In genomic region chr11:65529475-65530156, GRCh38 we compare ENCODE assay signal across 23 cellular contexts. TPM values are rescaled to one million over a fixed set of nuclear protein-coding genes. Genes with fewer than 3 reads are reported as not detected.
DNase-seq lines count a peak whose midpoint lies in the region; ATAC-seq, FAIRE-seq and TF ChIP-seq lines count a peak whose summit lies in the region.
"Had no signal": no experiment of that assay in that cellular context is flagged by ENCODE, and none has a peak within 500 bp of the region (broad histone marks: within the 10 kb centered on the region; RNA-seq: fewer than 3 reads in every experiment).

No MANE protein-coding gene starts in this region.

- 92% methylated on average over 9 of the region's 10 CpGs for WGBS in SK-N-SH (ENCODE audit: low lambda C conversion rate)

- H4K20me1 ChIP-seq in SK-N-SH (ENCODE audit: insufficient read depth) (peaks cover 13% of the 10 kb centered on the region; the same call in 1 of the 2 replicates), osteoblast (ENCODE audit: insufficient read depth, low read length) (peaks cover 63% of the 10 kb centered on the region)

- ATAC-seq in SK-N-SH treated with all-trans-retinoic acid at 6 μM for 48 hours (no peak), GM21529 (IDR thresholded peaks at IDR 0.05; ENCODE audit: unreplicated experiment) (no peak)

- peaks cover 20 to 45% of the 10 kb centered on the region in 2 experiments for H3K36me3 ChIP-seq in SK-N-SH (replicated peaks in 1 of 2; ENCODE audit: control insufficient read depth in 1 of 2, insufficient read depth in 2 of 2, low read length in 1 of 2)
- peaks cover 39% of the 10 kb centered on the region for H3K36me3 ChIP-seq in bronchial epithelial cell (ENCODE audit: control insufficient read depth, insufficient read depth, low read length)
- peaks cover 72% of the 10 kb centered on the region for H3K36me3 ChIP-seq in osteoblast (ENCODE audit: insufficient read depth, low read length)
- H3K36me3 ChIP-seq: BE2C had no signal

- H3K9me3 Mint-ChIP-seq in IgD-negative memory B cell = no peaks in the 10 kb centered on the region
- H3K9me3 Mint-ChIP-seq: naive B cell had no signal

- no peak overlapping the region for H3K27ac ChIP-seq in SK-N-SH (ENCODE audit: low read depth in 2 of 2, low read length in 1 of 2)
- peak overlapping the region; percentile 24 for H3K27ac ChIP-seq in osteoblast (ENCODE audit: low read depth, low read length)
- H3K27ac ChIP-seq: 22Rv1, hepatocyte, thoracic aorta had no signal

- H3K4me3 ChIP-seq in SK-N-SH (ENCODE audit: low read depth in 2 of 2, low read length in 1 of 2) (no peak overlapping the region), bronchial epithelial cell (ENCODE audit: low read depth, low read length) (no peak overlapping the region), osteoblast (ENCODE audit: insufficient read depth, low read length) (no peak overlapping the region)
- H3K4me3 ChIP-seq: hepatocyte, skin epidermis, thoracic aorta had no signal

- H3K79me2 ChIP-seq in SK-N-SH (ENCODE audit: insufficient read depth) (peaks cover 30% of the 10 kb centered on the region), osteoblast (ENCODE audit: insufficient read depth, low read length) (peaks cover 55% of the 10 kb centered on the region)

- H3F3A ChIP-seq in SK-N-SH (replicated peaks; ENCODE audit: insufficient read depth) = peaks cover 22% of the 10 kb centered on the region

- peaks cover 5 to 11% of the 10 kb centered on the region in 2 experiments; a peak in 3 of 4 replicates for H3K4me1 ChIP-seq in SK-N-SH (ENCODE audit: control insufficient read depth in 1 of 2, insufficient read depth in 2 of 2, low read depth in 1 of 2, low read length in 1 of 2)
- peaks cover 11% of the 10 kb centered on the region for H3K4me1 ChIP-seq in osteoblast (ENCODE audit: insufficient read depth, low read length)
- H3K4me1 ChIP-seq: BE2C had no signal

- no peak overlapping the region for H2AFZ ChIP-seq in SK-N-SH (ENCODE audit: low read depth)
- no peak overlapping the region for H2AFZ ChIP-seq in osteoblast (ENCODE audit: low read length)
- H2AFZ ChIP-seq: hepatocyte had no signal

- TF ChIP-seq RAD21 in SK-N-SH (IDR thresholded peaks at IDR 0.05; ENCODE audit: low read length) = no peak

- H3K9ac ChIP-seq in SK-N-SH = no peak overlapping the region

- peak overlapping the region in 2 of 3 donors; percentile 10 to 47 for H3K27ac Mint-ChIP-seq in IgD-negative memory B cell

- FAIRE-seq in bronchial epithelial cell (lab: Jason Lieb, UNC) = peak; percentile 18
- FAIRE-seq: keratinocyte, TTC549 had no signal

- no peaks in the 10 kb centered on the region for H3K36me3 Mint-ChIP-seq in IgD-negative memory B cell
- H3K36me3 Mint-ChIP-seq: naive B cell had no signal

- H3K9me2 ChIP-seq in SK-N-SH = no peaks in the 10 kb centered on the region

- no peaks in the 10 kb centered on the region for H3K27me3 Mint-ChIP-seq in IgD-negative memory B cell
- H3K27me3 Mint-ChIP-seq: naive B cell had no signal

- peaks cover 5 to 10% (median 6%) of the 10 kb centered on the region in 3 donors for H3K4me1 Mint-ChIP-seq in IgD-negative memory B cell

- CTCF ChIA-PET in SK-N-SH (lab: Yijun Ruan, JAX) = interaction anchor here (0.5 to 6.7 kb wide), 8 partner anchors 11 to 73 kb away, joined by 3 to 69 read pairs (median 4); partner anchors contain the start of gene ZNRD2

- DNase-seq in SK-N-SH (peak; percentile 4), bronchial epithelial cell (ENCODE audit: low read depth) (no peak), osteoblast (ENCODE audit: insufficient read length, low spot score, missing footprints) (peak; percentile 48), DMS114 treated with DMSO at 0.1 percent for 48 hours (lab: John Stamatoyannopoulos, UW; ENCODE audit: unreplicated experiment) (no peak), NCI-H526 (lab: John Stamatoyannopoulos, UW) (no peak)
- DNase-seq: activated CD4-positive, alpha-beta T cell treated with anti-CD3 and anti-CD28 coated beads, Interleukin-2, amount 50 U/mL, for 4 hours; anterior cingulate cortex; BE2C; mammary epithelial cell; MM.1S; naive B cell; NCI-H187; posterior cingulate gyrus; stimulated activated CD4-positive, alpha-beta T cell treated with anti-CD3 and anti-CD28 coated beads, Interleukin-4, amount 100 ng/mL, for 1 hour had no signal

- POLR2A ChIA-PET in SK-N-SH (lab: Yijun Ruan, JAX) = interaction anchor here (1.0 kb wide), 1 partner anchor 22 kb away, joined by 3 read pairs; no protein-coding TSS in a partner anchor

- peak overlapping the region in 1 of 4 donors; percentile 39 for H3K4me3 Mint-ChIP-seq in IgD-negative memory B cell

- TF ChIP-seq CTCF in SK-N-SH (IDR thresholded peaks at IDR 0.05) (no peak), bronchial epithelial cell (IDR thresholded peaks at IDR 0.05; ENCODE audit: insufficient read depth, low read length, severe bottlenecking) (no peak), osteoblast (IDR thresholded peaks at IDR 0.05; ENCODE audit: extremely low read depth, low read depth, low read length) (no peak)

- H3K27me3 ChIP-seq in SK-N-SH (ENCODE audit: insufficient read depth) (no peaks in the 10 kb centered on the region), bronchial epithelial cell (ENCODE audit: control insufficient read depth, insufficient read depth, low read length) (no peaks in the 10 kb centered on the region), osteoblast (ENCODE audit: insufficient read depth, low read length) (no peaks in the 10 kb centered on the region)
- H3K27me3 ChIP-seq: BE2C, hepatocyte had no signal

- H3K4me2 ChIP-seq in SK-N-SH (no peak overlapping the region), osteoblast (ENCODE audit: insufficient read depth, low read length) (no peak overlapping the region)
- H3K4me2 ChIP-seq: hepatocyte had no signal

- TF ChIP-seq EP300 in SK-N-SH (IDR thresholded peaks at IDR 0.05; ENCODE audit: borderline replicate concordance in 1 of 2, low read depth in 1 of 2, low read length in 1 of 2) = no peak

- no peaks in the 10 kb centered on the region for H3K9me3 ChIP-seq in SK-N-SH
- H3K9me3 ChIP-seq in osteoblast (ENCODE audit: low read depth, low read length) = no peaks in the 10 kb centered on the region
- H3K9me3 ChIP-seq: BE2C, thoracic aorta had no signal

TF ChIP-seq in SK-N-SH, 30 proteins besides CTCF, POLR2A, EP300 and RAD21 (continues in another document):
- TF ChIP-seq USF2 (IDR thresholded peaks at IDR 0.05; ENCODE audit: borderline replicate concordance, low read depth, low read length) (no peak), TAF1 (IDR thresholded peaks at IDR 0.05; ENCODE audit: borderline replicate concordance, low read depth, low read length) (no peak), CHD2 (IDR thresholded peaks at IDR 0.05; ENCODE audit: low read length, partially characterized antibody) (no peak)

TF ChIP-seq in SK-N-SH treated with all-trans-retinoic acid at 6 μM for 48 hours, 23 proteins besides CTCF, POLR2A, EP300 and RAD21 (continues in another document):
- no peak for TF ChIP-seq RARB (CRISPR knock-in tag; IDR thresholded peaks at IDR 0.05)
- no peak for TF ChIP-seq CREB5 (CRISPR knock-in tag; IDR thresholded peaks at IDR 0.05; ENCODE audit: low read depth)
- no peak for TF ChIP-seq ZNF565 (CRISPR knock-in tag; conservative IDR thresholded peaks at IDR 0.05; ENCODE audit: low read depth)
- no peak for TF ChIP-seq TOX (CRISPR knock-in tag; IDR thresholded peaks at IDR 0.05; ENCODE audit: borderline replicate concordance)
- TF ChIP-seq GLIS3 (CRISPR knock-in tag; IDR thresholded peaks at IDR 0.05) = no peak
- TF ChIP-seq OSR1 (CRISPR knock-in tag; IDR thresholded peaks at IDR 0.05) = no peak

RNA-seq across cellular contexts. Expression of gene SCYL1, which starts 4.7 kb away (rescaled TPM):
- 76.7 and 79.9 TPM in 2 replicates for polyA plus RNA-seq in SK-N-SH (2012; rRNA removed)
- 26.2 and 41.7 TPM in 2 replicates for polyA plus RNA-seq in SK-N-SH (2012; cell fraction: cytosol; rRNA removed)
- 115 and 159 TPM in 2 replicates for polyA plus RNA-seq in SK-N-SH (2012; cell fraction: nucleus; rRNA removed)
- polyA plus RNA-seq in IgD-negative memory B cell = 34.0 TPM
- total RNA-seq in bronchial epithelial cell = 49.5 and 64.5 TPM in 2 replicates
- total RNA-seq in osteoblast = 109 and 115 TPM in 2 replicates

RNA-seq across cellular contexts. Expression of gene LTBP3, which starts 28.5 kb away (rescaled TPM):
- 92.1 and 167 TPM in 2 replicates for polyA plus RNA-seq in SK-N-SH (2012; rRNA removed)
- 62.4 and 112 TPM in 2 replicates for polyA plus RNA-seq in SK-N-SH (2012; cell fraction: cytosol; rRNA removed)
- polyA plus RNA-seq in SK-N-SH (2012; cell fraction: nucleus; rRNA removed) = 691 and 1,438 TPM in 2 replicates
- 37.4 TPM for polyA plus RNA-seq in IgD-negative memory B cell
- total RNA-seq in bronchial epithelial cell = 22.5 and 35.0 TPM in 2 replicates
- total RNA-seq in osteoblast = 40.7 and 41.6 TPM in 2 replicates

RNA-seq across cellular contexts. Expression of gene MALAT1, which starts 30.8 kb away (rescaled TPM):
- polyA plus RNA-seq in SK-N-SH (2012; rRNA removed) = 285 and 510 TPM in 2 replicates
- 23.6 and 25.7 TPM in 2 replicates for polyA plus RNA-seq in SK-N-SH (2012; cell fraction: cytosol; rRNA removed)
- 1,545 and 2,619 TPM in 2 replicates for polyA plus RNA-seq in SK-N-SH (2012; cell fraction: nucleus; rRNA removed)
- polyA plus RNA-seq in IgD-negative memory B cell = 3,054 TPM
- 11,095 and 16,401 TPM in 2 replicates for total RNA-seq in bronchial epithelial cell
- 19,002 and 21,612 TPM in 2 replicates for total RNA-seq in osteoblast

RNA-seq across cellular contexts. Expression of gene ZNRD2, which starts 40.7 kb away (rescaled TPM):
- 62.5 and 78.1 TPM in 2 replicates for polyA plus RNA-seq in SK-N-SH (2012; rRNA removed)
- 32.6 and 44.8 TPM in 2 replicates for polyA plus RNA-seq in SK-N-SH (2012; cell fraction: cytosol; rRNA removed)
- polyA plus RNA-seq in SK-N-SH (2012; cell fraction: nucleus; rRNA removed) = 76.5 and 92.5 TPM in 2 replicates
- polyA plus RNA-seq in IgD-negative memory B cell = 86.4 TPM
- total RNA-seq in bronchial epithelial cell = 30.3 and 43.4 TPM in 2 replicates
- 37.1 and 42.3 TPM in 2 replicates for total RNA-seq in osteoblast

RNA-seq across cellular contexts. Expression of gene FAM89B, which starts 42.7 kb away (rescaled TPM):
- polyA plus RNA-seq in SK-N-SH (2012; rRNA removed) (61.3 and 65.3 TPM in 2 replicates), IgD-negative memory B cell (49.0 TPM)
- 19.9 and 37.5 TPM in 2 replicates for polyA plus RNA-seq in SK-N-SH (2012; cell fraction: cytosol; rRNA removed)
- 38.7 and 41.4 TPM in 2 replicates for polyA plus RNA-seq in SK-N-SH (2012; cell fraction: nucleus; rRNA removed)
- total RNA-seq in bronchial epithelial cell (10.6 and 10.8 TPM in 2 replicates), osteoblast (31.5 and 36.2 TPM in 2 replicates)

Comparison
In these comparisons a context has a peak if more than half of its experiments do, and no peak if none do; other contexts are left out.
1. DNase-seq: peak in SK-N-SH (single experiment) and osteoblast (single experiment); none in bronchial epithelial cell (single experiment), DMS114 treated with DMSO at 0.1 percent for 48 hours (single experiment) and NCI-H526 (0 of 2).